Comparison of ENCODE assay signal across 18 cellular contexts in genomic region chr9:98906273-98907040, GRCh38. TPM values are rescaled to one million over a fixed set of nuclear protein-coding genes. Genes with fewer than 3 reads are reported as not detected.
DNase-seq lines count a peak whose midpoint lies in the region; ATAC-seq, FAIRE-seq and TF ChIP-seq lines count a peak whose summit lies in the region.
"Had no signal": no experiment of that assay in that cellular context is flagged by ENCODE, and none has a peak within 500 bp of the region (broad histone marks: within the 10 kb centered on the region; RNA-seq: fewer than 3 reads in every experiment).

No MANE protein-coding gene starts in this region.

- no peaks in the 10 kb centered on the region for H3K9me2 ChIP-seq in SK-N-SH

- no peaks in the 10 kb centered on the region for H3K36me3 ChIP-seq in SK-N-SH (replicated peaks in 1 of 2; ENCODE audit: control insufficient read depth in 1 of 2, insufficient read depth in 2 of 2, low read length in 1 of 2)
- H3K36me3 ChIP-seq in kidney (ENCODE audit: control insufficient read depth in 1 of 2, insufficient read depth in 2 of 2, low read length in 2 of 2): no peaks in the 10 kb centered on the region
- H3K36me3 ChIP-seq in uterus: no peaks in the 10 kb centered on the region
- H3K36me3 ChIP-seq: cardiac muscle cell had no signal

- H3K4me3 ChIP-seq in SK-N-SH (ENCODE audit: low read depth in 2 of 2, low read length in 1 of 2) (no peak overlapping the region), cardiac fibroblast (replicated peaks in 1 of 2; ENCODE audit: low read depth in 2 of 2, low read length in 2 of 2) (no peak overlapping the region), kidney (ENCODE audit: low read length in 2 of 2) (no peak overlapping the region), uterus (no peak overlapping the region)
- H3K4me3 ChIP-seq: cardiac muscle cell, GM12878 had no signal

- no peak for TF ChIP-seq RAD21 in SK-N-SH (IDR thresholded peaks at IDR 0.05; ENCODE audit: low read length)

- H3K9ac ChIP-seq in SK-N-SH (no peak overlapping the region), kidney (ENCODE audit: low read length in 2 of 2) (no peak overlapping the region)

- TF ChIP-seq POLR2A in uterus (IDR thresholded peaks at IDR 0.05): no peak

- ATAC-seq in SK-N-SH treated with all-trans-retinoic acid at 6 μM for 48 hours: no peak
- ATAC-seq: activated CD4-positive, alpha-beta T cell treated with anti-CD3 and anti-CD28 coated beads for 36 hours; GM12878; naive thymus-derived CD8-positive, alpha-beta T cell; T-cell had no signal

- no peaks in the 10 kb centered on the region for H3K9me3 ChIP-seq in SK-N-SH
- no peaks in the 10 kb centered on the region for H3K9me3 ChIP-seq in kidney (ENCODE audit: control insufficient read depth in 1 of 2, low read length in 2 of 2)
- no peaks in the 10 kb centered on the region for H3K9me3 ChIP-seq in uterus

- no peak overlapping the region for H2AFZ ChIP-seq in SK-N-SH (ENCODE audit: low read depth)

- no peak for DNase-seq in SK-N-SH
- peak; percentile 73 to 79 for DNase-seq in cardiac fibroblast (ENCODE audit: low read depth in 2 of 2)
- peak; percentile 90 for DNase-seq in kidney
- peak in 1 of 2 donors; percentile 52 for DNase-seq in uterus
- DNase-seq in activated CD4-positive, alpha-beta T cell treated with anti-CD3 and anti-CD28 coated beads for 48 hours: no peak
- no peak for DNase-seq in activated effector memory CD4-positive, alpha-beta T cell treated with anti-CD3 and anti-CD28 coated beads, Interleukin-2, amount 50 U/mL, for 16 hours
- no peak for DNase-seq in SKM-1 (lab: John Stamatoyannopoulos, UW; ENCODE audit: unreplicated experiment)
- DNase-seq: ACHN; activated CD4-positive, alpha-beta T cell treated with anti-CD3 and anti-CD28 coated beads for 36 hours; naive thymus-derived CD8-positive, alpha-beta T cell; small intestine; T-cell had no signal

- H3K27ac ChIP-seq in SK-N-SH (ENCODE audit: low read depth in 2 of 2, low read length in 1 of 2): peak overlapping the region in 1 of 2 experiments; percentile 6; a peak in 1 of 4 replicates
- peak overlapping the region; percentile 11 to 23 for H3K27ac ChIP-seq in kidney (ENCODE audit: low read depth in 2 of 2, low read length in 2 of 2)
- H3K27ac ChIP-seq in uterus: peak overlapping the region; percentile 21 to 57
- H3K27ac ChIP-seq: cardiac muscle cell, epithelial cell of prostate had no signal

- CTCF ChIA-PET in SK-N-SH (lab: Yijun Ruan, JAX): no interaction called here

- H3K4me1 ChIP-seq in SK-N-SH (ENCODE audit: control insufficient read depth in 1 of 2, insufficient read depth in 2 of 2, low read depth in 1 of 2, low read length in 1 of 2) (peaks cover 0 to 23% of the 10 kb centered on the region in 2 experiments; a peak in 2 of 4 replicates), kidney (ENCODE audit: control insufficient read depth in 1 of 2, insufficient read depth in 1 of 2, low read depth in 1 of 2, low read length in 2 of 2) (peaks cover 0 to 3% of the 10 kb centered on the region in 2 donors), uterus (no peaks in the 10 kb centered on the region)

- no peak for FAIRE-seq in kidney (lab: Jason Lieb, UNC)
- FAIRE-seq: GM12878, small intestine had no signal

- no peaks in the 10 kb centered on the region for H4K20me1 ChIP-seq in SK-N-SH (ENCODE audit: insufficient read depth)

- TF ChIP-seq EP300 in SK-N-SH (IDR thresholded peaks at IDR 0.05; ENCODE audit: borderline replicate concordance in 1 of 2, low read depth in 1 of 2, low read length in 1 of 2): no peak

- TF ChIP-seq CTCF in SK-N-SH (IDR thresholded peaks at IDR 0.05) (no peak), cardiac fibroblast (IDR thresholded peaks at IDR 0.05; ENCODE audit: low read depth, low read length) (no peak), kidney (IDR thresholded peaks at IDR 0.05; ENCODE audit: borderline replicate concordance, extremely low read depth, insufficient read depth) (no peak), uterus (IDR thresholded peaks at IDR 0.05) (no peak)

- peak overlapping the region; percentile 12; the same call in 1 of the 2 replicates for H3K4me2 ChIP-seq in SK-N-SH

- peaks cover 14% of the 10 kb centered on the region for H3F3A ChIP-seq in SK-N-SH (replicated peaks; ENCODE audit: insufficient read depth)

- POLR2A ChIA-PET in SK-N-SH (lab: Yijun Ruan, JAX): no interaction called here

- intact Hi-C loops in kidney (cut with DNase I): no loop called here
- intact Hi-C loops in uterus (cut with DNase I; ENCODE audit: low total_unique reads): no loop called here

- no peaks in the 10 kb centered on the region for H3K27me3 ChIP-seq in SK-N-SH (ENCODE audit: insufficient read depth)
- no peaks in the 10 kb centered on the region for H3K27me3 ChIP-seq in uterus
- H3K27me3 ChIP-seq: cardiac muscle cell had no signal

- 48% methylated on average over 7 of the region's 8 CpGs for WGBS in SK-N-SH (ENCODE audit: low lambda C conversion rate)

- H3K79me2 ChIP-seq in SK-N-SH (ENCODE audit: insufficient read depth): no peaks in the 10 kb centered on the region

TF ChIP-seq in SK-N-SH, 30 proteins besides CTCF, POLR2A, EP300 and RAD21 (continues in another document):
- TF ChIP-seq NFIC (IDR thresholded peaks at IDR 0.05; ENCODE audit: borderline replicate concordance) (peak; percentile 87), FOSL2 (IDR thresholded peaks at IDR 0.05; ENCODE audit: borderline replicate concordance, low read depth) (peak; percentile 11; the same call in 1 of the 2 replicates), RCOR1 (IDR thresholded peaks at IDR 0.05; ENCODE audit: low read length) (no peak), TCF12 (IDR thresholded peaks at IDR 0.05) (peak; percentile 43; the same call in 1 of the 2 replicates)
- TF ChIP-seq, protein P1, sequence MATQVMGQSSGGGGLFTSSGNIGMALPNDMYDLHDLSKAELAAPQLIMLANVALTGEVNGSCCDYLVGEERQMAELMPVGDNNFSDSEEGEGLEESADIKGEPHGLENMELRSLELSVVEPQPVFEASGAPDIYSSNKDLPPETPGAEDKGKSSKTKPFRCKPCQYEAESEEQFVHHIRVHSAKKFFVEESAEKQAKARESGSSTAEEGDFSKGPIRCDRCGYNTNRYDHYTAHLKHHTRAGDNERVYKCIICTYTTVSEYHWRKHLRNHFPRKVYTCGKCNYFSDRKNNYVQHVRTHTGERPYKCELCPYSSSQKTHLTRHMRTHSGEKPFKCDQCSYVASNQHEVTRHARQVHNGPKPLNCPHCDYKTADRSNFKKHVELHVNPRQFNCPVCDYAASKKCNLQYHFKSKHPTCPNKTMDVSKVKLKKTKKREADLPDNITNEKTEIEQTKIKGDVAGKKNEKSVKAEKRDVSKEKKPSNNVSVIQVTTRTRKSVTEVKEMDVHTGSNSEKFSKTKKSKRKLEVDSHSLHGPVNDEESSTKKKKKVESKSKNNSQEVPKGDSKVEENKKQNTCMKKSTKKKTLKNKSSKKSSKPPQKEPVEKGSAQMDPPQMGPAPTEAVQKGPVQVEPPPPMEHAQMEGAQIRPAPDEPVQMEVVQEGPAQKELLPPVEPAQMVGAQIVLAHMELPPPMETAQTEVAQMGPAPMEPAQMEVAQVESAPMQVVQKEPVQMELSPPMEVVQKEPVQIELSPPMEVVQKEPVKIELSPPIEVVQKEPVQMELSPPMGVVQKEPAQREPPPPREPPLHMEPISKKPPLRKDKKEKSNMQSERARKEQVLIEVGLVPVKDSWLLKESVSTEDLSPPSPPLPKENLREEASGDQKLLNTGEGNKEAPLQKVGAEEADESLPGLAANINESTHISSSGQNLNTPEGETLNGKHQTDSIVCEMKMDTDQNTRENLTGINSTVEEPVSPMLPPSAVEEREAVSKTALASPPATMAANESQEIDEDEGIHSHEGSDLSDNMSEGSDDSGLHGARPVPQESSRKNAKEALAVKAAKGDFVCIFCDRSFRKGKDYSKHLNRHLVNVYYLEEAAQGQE (IDR thresholded peaks at IDR 0.05; ENCODE audit: low read depth, low read length): no peak

TF ChIP-seq in SK-N-SH treated with all-trans-retinoic acid at 6 μM for 48 hours, 23 proteins besides CTCF, POLR2A, EP300 and RAD21 (continues in another document):
- TF ChIP-seq, protein P2, sequence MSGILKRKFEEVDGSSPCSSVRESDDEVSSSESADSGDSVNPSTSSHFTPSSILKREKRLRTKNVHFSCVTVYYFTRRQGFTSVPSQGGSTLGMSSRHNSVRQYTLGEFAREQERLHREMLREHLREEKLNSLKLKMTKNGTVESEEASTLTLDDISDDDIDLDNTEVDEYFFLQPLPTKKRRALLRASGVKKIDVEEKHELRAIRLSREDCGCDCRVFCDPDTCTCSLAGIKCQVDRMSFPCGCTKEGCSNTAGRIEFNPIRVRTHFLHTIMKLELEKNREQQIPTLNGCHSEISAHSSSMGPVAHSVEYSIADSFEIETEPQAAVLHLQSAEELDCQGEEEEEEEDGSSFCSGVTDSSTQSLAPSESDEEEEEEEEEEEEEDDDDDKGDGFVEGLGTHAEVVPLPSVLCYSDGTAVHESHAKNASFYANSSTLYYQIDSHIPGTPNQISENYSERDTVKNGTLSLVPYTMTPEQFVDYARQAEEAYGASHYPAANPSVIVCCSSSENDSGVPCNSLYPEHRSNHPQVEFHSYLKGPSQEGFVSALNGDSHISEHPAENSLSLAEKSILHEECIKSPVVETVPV (CRISPR knock-in tag; IDR thresholded peaks at IDR 0.05): no peak
- no peak for TF ChIP-seq ISL1 (CRISPR knock-in tag; IDR thresholded peaks at IDR 0.05)
- no peak for TF ChIP-seq ARNTL (CRISPR knock-in tag; IDR thresholded peaks at IDR 0.05; ENCODE audit: borderline replicate concordance, low read depth)
- no peak for TF ChIP-seq SNAI2 (CRISPR knock-in tag; IDR thresholded peaks at IDR 0.05)
- TF ChIP-seq RARB (CRISPR knock-in tag; IDR thresholded peaks at IDR 0.05): no peak
- no peak for TF ChIP-seq ESRRG (CRISPR knock-in tag; IDR thresholded peaks at IDR 0.05)

RNA-seq across cellular contexts. Expression of gene COL15A1, which starts 37.2 kb away (rescaled TPM):
- polyA plus RNA-seq in SK-N-SH (2012; rRNA removed) (0.76 and 0.84 TPM in 2 replicates), kidney (ENCODE audit: insufficient read depth, low read depth, low replicate concordance) (4.7 TPM)
- 0.55 and 0.72 TPM in 2 replicates for polyA plus RNA-seq in SK-N-SH (2012; cell fraction: cytosol; rRNA removed)
- polyA plus RNA-seq in SK-N-SH (2012; cell fraction: nucleus; rRNA removed): 1.3 and 2.5 TPM in 2 replicates
- total RNA-seq in kidney (42.0 TPM), uterus (100 to 1,000 TPM in 1 of 4 donors, 10 to 100 TPM in 3; 20.3 to 160 (median 50.4) TPM)
- total RNA-seq: activated CD4-positive, alpha-beta T cell treated with anti-CD3 and anti-CD28 coated beads for 36 hours; activated T-helper 2 cell treated with anti-CD3 and anti-CD28 coated beads, Interferon-gamma antibody, Interleukin-2, Interleukin-4, amounts not matched to agents 10 μg/mL and 5 μg/mL and 100 μg/mL, durations not matched to agents 14 hours and 24 hours and 36 hours; HT-29; naive thymus-derived CD8-positive, alpha-beta T cell had no signal
- polyA plus RNA-seq: naive thymus-derived CD8-positive, alpha-beta T cell had no signal

Comparison
In these comparisons a context has a peak if more than half of its experiments do, and no peak if none do; other contexts are left out.
1. DNase-seq: peak in cardiac fibroblast (2 of 2) and kidney (single experiment); none in SK-N-SH (single experiment), activated CD4-positive, alpha-beta T cell treated with anti-CD3 and anti-CD28 coated beads for 48 hours (single experiment), activated effector memory CD4-positive, alpha-beta T cell treated with anti-CD3 and anti-CD28 coated beads, Interleukin-2, amount 50 U/mL, for 16 hours (single experiment) and SKM-1 (single experiment).